In genomic region chr18:79616651-79617518, GRCh38 we compare ENCODE assay signal across 14 cellular contexts.
A peak's percentile ranks its signal among the peaks of the same experiment; 100 is the strongest.
DNase-seq lines count a peak whose midpoint lies in the region; ATAC-seq and TF ChIP-seq lines count a peak whose summit lies in the region.
"Had no signal": no experiment of that assay in that cellular context is flagged by ENCODE, and none has a peak within 500 bp of the region (broad histone marks: within the 10 kb centered on the region; RNA-seq: fewer than 3 reads in every experiment).

No MANE protein-coding gene starts in this region.

- H4K20me1 ChIP-seq in mammary epithelial cell (ENCODE audit: insufficient read depth, low read length), result no peaks in the 10 kb centered on the region

- no peaks in the 10 kb centered on the region for H3K4me1 ChIP-seq in mammary epithelial cell (ENCODE audit: insufficient read depth, low read length)
- H3K4me1 ChIP-seq in iPS DF 6.9 (ENCODE audit: control insufficient read depth, insufficient read depth, low read length), result no peaks in the 10 kb centered on the region
- no peaks in the 10 kb centered on the region for H3K4me1 ChIP-seq in skeletal muscle satellite cell (ENCODE audit: control insufficient read depth, insufficient read depth, low read length)

- peak overlapping the region; percentile 23 for H3K4me2 ChIP-seq in mammary epithelial cell (ENCODE audit: insufficient read depth, low read depth, low read length)
- peak overlapping the region; percentile 74 for H3K4me2 ChIP-seq in skeletal muscle satellite cell (ENCODE audit: low read length)

- H3K9ac ChIP-seq in mammary epithelial cell (ENCODE audit: insufficient read depth, low read length) (no peak overlapping the region), skeletal muscle satellite cell (ENCODE audit: low read depth, low read length) (peak overlapping the region; percentile 22)

- 64% methylated on average over 21 of the region's 90 CpGs for WGBS in mammary epithelial cell (ENCODE audit: low coverage, missing lambda C conversion rate)
- no CpG with 5 or more reads among the region's 90 CpGs for whole genome bisulfite sequencing in iPS DF 6.9 (ENCODE audit: insufficient coverage, insufficient read length)

- H3K36me3 ChIP-seq in mammary epithelial cell (ENCODE audit: insufficient read depth, low read length) (no peaks in the 10 kb centered on the region), iPS DF 6.9 (ENCODE audit: control insufficient read depth, insufficient read depth, low read length) (no peaks in the 10 kb centered on the region), skeletal muscle satellite cell (ENCODE audit: insufficient read depth, low read length) (no peaks in the 10 kb centered on the region)

- no peak for TF ChIP-seq CTCF in mammary epithelial cell (conservative IDR thresholded peaks at IDR 0.05 in 1 of 2, IDR thresholded peaks at IDR 0.05 in 1 of 2; ENCODE audit: extremely low read depth in 1 of 2, insufficient read depth in 1 of 2, low read depth in 1 of 2, low read length in 2 of 2)

- H3K9me3 ChIP-seq in mammary epithelial cell (replicated peaks; ENCODE audit: insufficient read depth, low read length), result peaks cover 19% of the 10 kb centered on the region
- no peaks in the 10 kb centered on the region for H3K9me3 ChIP-seq in iPS DF 6.9 (ENCODE audit: control insufficient read depth, insufficient read depth, low read length)
- no peaks in the 10 kb centered on the region for H3K9me3 ChIP-seq in skeletal muscle satellite cell (replicated peaks; ENCODE audit: low read length)

- intact Hi-C loops in mammary epithelial cell (cut with micrococcal nuclease), result no loop called here

- no peaks in the 10 kb centered on the region for H3K79me2 ChIP-seq in mammary epithelial cell (ENCODE audit: insufficient read depth, low read length)

- in situ Hi-C loops in mammary epithelial cell (cut with MboI; ENCODE audit: low sequenced_read_pairs in 2 of 2), result no loop called here

- DNase-seq in ELF-1 (ENCODE audit: low read depth, low spot score) (peak; percentile 51), mammary epithelial cell (peak; percentile 3), iPS DF 6.9 (ENCODE audit: low read depth, low spot score) (no peak), cerebellum (ENCODE audit: low spot score) (no peak), amygdala (lab: John Stamatoyannopoulos, UW) (no peak)
- DNase-seq: activated CD8-positive, alpha-beta memory T cell treated with anti-CD3 and anti-CD28 coated beads, Interleukin-2, amount 10 ng/mL, durations not matched to agents 7 days and 5 days; DMS 273 treated with DMSO at 0.1 percent for 48 hours; NCI-H2227 treated with DMSO at 0.1 percent for 48 hours had no signal

- no peak for ATAC-seq in HG02970 (IDR thresholded peaks at IDR 0.05; ENCODE audit: low FRiP score, unreplicated experiment)
- ATAC-seq in HG02885 (IDR thresholded peaks at IDR 0.05; ENCODE audit: poor library complexity, unreplicated experiment), result no peak
- ATAC-seq: activated CD8-positive, alpha-beta memory T cell treated with anti-CD3 and anti-CD28 coated beads, Interleukin-2, amount 10 ng/mL, durations not matched to agents 7 days and 5 days; HCT116 had no signal

- H3K4me3 ChIP-seq in mammary epithelial cell (replicated peaks in 1 of 3; ENCODE audit: insufficient read depth in 1 of 3, low read depth in 2 of 3, low read length in 3 of 3) (no peak overlapping the region), iPS DF 6.9 (ENCODE audit: low read length) (peak overlapping the region; percentile 38; the same call in 1 of the 2 replicates), skeletal muscle satellite cell (ENCODE audit: low read length) (peak overlapping the region; percentile 55)
- H3K4me3 ChIP-seq: lung, SK-N-MC had no signal

- CTCF ChIA-PET in mammary epithelial cell (lab: Charles Lee; ENCODE audit: low non-redundant PET), result no interaction called here

- dilution Hi-C loops in mammary epithelial cell (cut with HindIII; ENCODE audit: low sequenced_read_pairs), result no loop called here

- no peak overlapping the region for H3K27ac ChIP-seq in mammary epithelial cell (ENCODE audit: insufficient read depth, low read depth, low read length)
- no peak overlapping the region for H3K27ac ChIP-seq in iPS DF 6.9 (ENCODE audit: low read length)
- H3K27ac ChIP-seq: SK-N-MC had no signal

- no peak overlapping the region for H2AFZ ChIP-seq in mammary epithelial cell (ENCODE audit: low read depth, low read length)

- H3K27me3 ChIP-seq in mammary epithelial cell (ENCODE audit: insufficient read depth, low read length) (no peaks in the 10 kb centered on the region), iPS DF 6.9 (ENCODE audit: control insufficient read depth, insufficient read depth, low read length) (no peaks in the 10 kb centered on the region), skeletal muscle satellite cell (ENCODE audit: control insufficient read depth, insufficient read depth, low read length) (peaks cover 12% of the 10 kb centered on the region)

- BruUV-seq in mammary epithelial cell (replicated peaks; lab: Mats Ljungman, UMichigan), result no TSS peak

Comparison
In these comparisons a context has a peak if more than half of its experiments do, and no peak if none do; other contexts are left out.
1. DNase-seq: peak in ELF-1 (single experiment) and mammary epithelial cell (single experiment); none in iPS DF 6.9 (single experiment), cerebellum (single experiment) and amygdala (0 of 56).
2. H3K4me3 ChIP-seq: peak in iPS DF 6.9 (single experiment) and skeletal muscle satellite cell (single experiment); none in mammary epithelial cell (0 of 3).